In the genomic region with DNA sequence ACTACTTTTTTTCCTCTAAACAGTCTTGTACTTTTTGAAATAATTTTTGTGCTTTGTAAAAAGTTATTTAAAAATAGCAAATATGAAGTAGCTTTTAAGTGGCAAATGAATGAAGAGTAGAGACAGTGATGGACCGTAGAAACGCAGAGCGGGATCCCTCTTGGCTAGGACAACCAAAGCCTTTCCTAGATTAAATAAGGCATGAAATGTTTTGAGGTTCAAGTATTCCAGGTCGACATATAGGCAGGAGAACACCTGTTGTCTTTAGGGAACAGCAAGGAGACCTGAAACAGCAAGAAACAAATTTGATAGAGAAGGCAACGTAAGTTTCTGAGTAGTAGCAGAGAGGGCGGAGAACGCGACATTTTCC, we compare ENCODE assay signal across 8 cellular contexts. TPM values are rescaled to one million over a fixed set of nuclear protein-coding genes. Genes with fewer than 3 reads are reported as not detected.
A peak's percentile ranks its signal among the peaks of the same experiment; 100 is the strongest.
DNase-seq lines count a peak whose midpoint lies in the region; ATAC-seq and TF ChIP-seq lines count a peak whose summit lies in the region.

No MANE protein-coding gene starts in this region.

- H3K36me3 Mint-ChIP-seq in CD4-positive, CD25-positive, alpha-beta regulatory T cell = peaks cover 3% of the 10 kb centered on the region
- H3K36me3 Mint-ChIP-seq in endodermal cell (ENCODE audit: low read depth) = no peaks in the 10 kb centered on the region

- no peaks in the 10 kb centered on the region for H3K27me3 ChIP-seq in CD4-positive, CD25-positive, alpha-beta regulatory T cell (ENCODE audit: control insufficient read depth, insufficient read depth, low read length)
- H3K27me3 ChIP-seq in OCI-LY1 (ENCODE audit: insufficient read depth, low read length) (no peaks in the 10 kb centered on the region), endodermal cell (ENCODE audit: control insufficient read depth, insufficient read depth, low read length, poor library complexity, severe bottlenecking) (no peaks in the 10 kb centered on the region), neuron (ENCODE audit: insufficient read depth, low read length) (no peaks in the 10 kb centered on the region)

- H3F3A ChIP-seq in OCI-LY1 (ENCODE audit: insufficient read depth, low read length) = no peaks in the 10 kb centered on the region

- intact Hi-C loops in sciatic nerve (cut with DNase I) = no loop called here

- H3K4me1 Mint-ChIP-seq in CD4-positive, CD25-positive, alpha-beta regulatory T cell = peaks cover 0 to 44% (median 28%) of the 10 kb centered on the region in 4 donors
- peaks cover 25% of the 10 kb centered on the region for H3K4me1 Mint-ChIP-seq in endodermal cell

- peak overlapping the region; percentile 84 to 98 (median 98) for H3K27ac Mint-ChIP-seq in CD4-positive, CD25-positive, alpha-beta regulatory T cell
- H3K27ac Mint-ChIP-seq in endodermal cell = peak overlapping the region; percentile 63

- no peaks in the 10 kb centered on the region for H3K36me3 ChIP-seq in CD4-positive, CD25-positive, alpha-beta regulatory T cell (ENCODE audit: control insufficient read depth, insufficient read depth, low read length)
- H3K36me3 ChIP-seq in OCI-LY1 (ENCODE audit: insufficient read depth, low read length) (no peaks in the 10 kb centered on the region; the same call in 1 of the 2 replicates), endodermal cell (ENCODE audit: control insufficient read depth, insufficient read depth, low read length) (peaks cover 4% of the 10 kb centered on the region), neuron (ENCODE audit: insufficient read depth, low read length) (no peaks in the 10 kb centered on the region)

- H3K9me2 ChIP-seq in OCI-LY1 (ENCODE audit: low read depth, low read length) = no peaks in the 10 kb centered on the region

- peaks cover 39% of the 10 kb centered on the region for H3K4me1 ChIP-seq in CD4-positive, CD25-positive, alpha-beta regulatory T cell (ENCODE audit: control insufficient read depth, insufficient read depth, low read length, poor library complexity, severe bottlenecking)
- peaks cover 28% of the 10 kb centered on the region for H3K4me1 ChIP-seq in OCI-LY1 (ENCODE audit: insufficient read depth, low read length, severe bottlenecking)
- peaks cover 7% of the 10 kb centered on the region for H3K4me1 ChIP-seq in endodermal cell (ENCODE audit: control insufficient read depth, insufficient read depth, low read length)
- H3K4me1 ChIP-seq in neuron (ENCODE audit: insufficient read depth, low read length) = peaks cover 11% of the 10 kb centered on the region

- peaks cover 40% of the 10 kb centered on the region for H3K79me2 ChIP-seq in OCI-LY1 (ENCODE audit: insufficient read depth, low read length)

- H3K9me3 ChIP-seq in CD4-positive, CD25-positive, alpha-beta regulatory T cell (ENCODE audit: control insufficient read depth in 2 of 2, low read length in 2 of 2) = no peaks in the 10 kb centered on the region
- no peaks in the 10 kb centered on the region for H3K9me3 ChIP-seq in OCI-LY1 (ENCODE audit: low read length)
- no peaks in the 10 kb centered on the region for H3K9me3 ChIP-seq in endodermal cell (ENCODE audit: control insufficient read depth, low read length)
- no peaks in the 10 kb centered on the region for H3K9me3 ChIP-seq in neuron (ENCODE audit: low read length)

- H3K9me3 Mint-ChIP-seq in CD4-positive, CD25-positive, alpha-beta regulatory T cell = no peaks in the 10 kb centered on the region
- no peaks in the 10 kb centered on the region for H3K9me3 Mint-ChIP-seq in endodermal cell

- H4K20me1 ChIP-seq in OCI-LY1 (ENCODE audit: insufficient read depth, low read length) = no peaks in the 10 kb centered on the region

- no peaks in the 10 kb centered on the region for H3K27me3 Mint-ChIP-seq in CD4-positive, CD25-positive, alpha-beta regulatory T cell
- no peaks in the 10 kb centered on the region for H3K27me3 Mint-ChIP-seq in endodermal cell (ENCODE audit: insufficient read depth)

- H3K9ac ChIP-seq in OCI-LY1 (ENCODE audit: low read length) (peak overlapping the region; percentile 82), endodermal cell (ENCODE audit: extremely low read depth, low read length, poor library complexity, severe bottlenecking) (peak overlapping the region; percentile 85)

- peak overlapping the region; percentile 99 for H3K4me2 ChIP-seq in OCI-LY1 (ENCODE audit: low read length)

- peak overlapping the region; percentile 88 for H3K27ac ChIP-seq in CD4-positive, CD25-positive, alpha-beta regulatory T cell (ENCODE audit: insufficient read depth, low read length, poor library complexity, severe bottlenecking)
- H3K27ac ChIP-seq in OCI-LY1 (ENCODE audit: low read depth, low read length, poor library complexity, severe bottlenecking) (no peak overlapping the region), endodermal cell (ENCODE audit: low read depth, low read length) (no peak overlapping the region)

- no peak for ATAC-seq in CD4-positive, CD25-positive, alpha-beta regulatory T cell (ENCODE audit: low read depth in 2 of 2)
- no peak for ATAC-seq in sciatic nerve
- no peak for ATAC-seq in HG02610 (IDR thresholded peaks at IDR 0.05; ENCODE audit: unreplicated experiment)

- H3K4me3 ChIP-seq in CD4-positive, CD25-positive, alpha-beta regulatory T cell (ENCODE audit: low read depth, low read length) = peak overlapping the region; percentile 94
- H3K4me3 ChIP-seq in OCI-LY1 (ENCODE audit: low read depth, low read length, poor library complexity, severe bottlenecking) = peak overlapping the region; percentile 91
- H3K4me3 ChIP-seq in endodermal cell (ENCODE audit: low read length) = peak overlapping the region; percentile 94
- H3K4me3 ChIP-seq in neuron (ENCODE audit: low read length) = peak overlapping the region; percentile 53

- H2AFZ ChIP-seq in OCI-LY1 (ENCODE audit: low read length) (peak overlapping the region; percentile 98), neuron (ENCODE audit: low read depth, low read length) (peak overlapping the region; percentile 80)

- TF ChIP-seq CTCF in OCI-LY1 (IDR thresholded peaks at IDR 0.05; ENCODE audit: low read length) = no peak
- TF ChIP-seq CTCF in endodermal cell (conservative IDR thresholded peaks at IDR 0.05) = no peak

- 38 to 49% methylated on average over 8 of the region's 8 CpGs for WGBS in endodermal cell (ENCODE audit: insufficient coverage in 1 of 2, insufficient read length in 1 of 2), 2 experiments

- no peak for DNase-seq in CD4-positive, CD25-positive, alpha-beta regulatory T cell
- DNase-seq in endodermal cell (no peak), sciatic nerve (ENCODE audit: low spot score) (no peak), NCI-H1694 treated with DMSO at 0.1 percent for 48 hours (lab: John Stamatoyannopoulos, UW) (no peak)
- DNase-seq in central memory CD4-positive, alpha-beta T cell = no peak

- peak overlapping the region; percentile 99 to 100 (median 99) for H3K4me3 Mint-ChIP-seq in CD4-positive, CD25-positive, alpha-beta regulatory T cell
- peak overlapping the region; percentile 96 for H3K4me3 Mint-ChIP-seq in endodermal cell

RNA-seq across cellular contexts. Expression of a gene that starts 0.7 kb away (rescaled TPM):
- 35.3 TPM for total RNA-seq in CD4-positive, CD25-positive, alpha-beta regulatory T cell
- 10 to 100 TPM in 2 of 4 donors, 1 to 10 TPM in 2; 6.6 to 13.0 (median 8.7) TPM for polyA plus RNA-seq in CD4-positive, CD25-positive, alpha-beta regulatory T cell
- total RNA-seq in endodermal cell (10 to 100 TPM; 44.5 to 44.7 TPM), sciatic nerve (45.6 TPM)
- polyA plus RNA-seq in endodermal cell (2013, experiment 1 of 2) = 31.0 TPM
- polyA plus RNA-seq in endodermal cell (2013, experiment 2 of 2) = 26.7 TPM

RNA-seq across cellular contexts. Expression of a gene that starts 12.0 kb away (rescaled TPM):
- 120 TPM for total RNA-seq in CD4-positive, CD25-positive, alpha-beta regulatory T cell
- 10 to 100 TPM; 18.1 to 30.5 (median 27.1) TPM for polyA plus RNA-seq in CD4-positive, CD25-positive, alpha-beta regulatory T cell
- total RNA-seq in endodermal cell = 10 to 100 TPM; 72.0 to 82.6 TPM
- 112 TPM for polyA plus RNA-seq in endodermal cell (2013, experiment 1 of 2)
- 104 TPM for polyA plus RNA-seq in endodermal cell (2013, experiment 2 of 2)
- 64.3 TPM for total RNA-seq in sciatic nerve

RNA-seq across cellular contexts. Expression of a gene that starts 20.0 kb away (rescaled TPM):
- total RNA-seq in CD4-positive, CD25-positive, alpha-beta regulatory T cell = 35.6 TPM
- polyA plus RNA-seq in CD4-positive, CD25-positive, alpha-beta regulatory T cell = 10 to 100 TPM; 29.5 to 46.5 (median 42.1) TPM
- 10 to 100 TPM; 92.0 to 93.5 TPM for total RNA-seq in endodermal cell
- 79.8 TPM for polyA plus RNA-seq in endodermal cell (2013, experiment 1 of 2)
- 75.4 TPM for polyA plus RNA-seq in endodermal cell (2013, experiment 2 of 2)
- 46.7 TPM for total RNA-seq in sciatic nerve
